In genomic region chr4:107862658-107863057, GRCh38 we compare ENCODE assay signal across 10 cellular contexts. TPM values are rescaled to one million over a fixed set of nuclear protein-coding genes. Genes with fewer than 3 reads are reported as not detected.
DNase-seq lines count a peak whose midpoint lies in the region; ATAC-seq and TF ChIP-seq lines count a peak whose summit lies in the region.
"Had no signal": no experiment of that assay in that cellular context is flagged by ENCODE, and none has a peak within 500 bp of the region (broad histone marks: within the 10 kb centered on the region; RNA-seq: fewer than 3 reads in every experiment).

No MANE protein-coding gene starts in this region.

- H3K9ac ChIP-seq in SK-N-SH: no peak overlapping the region

- no peaks in the 10 kb centered on the region for H3K9me3 ChIP-seq in SK-N-SH
- H3K9me3 ChIP-seq: Peyer's patch had no signal

- no peak for TF ChIP-seq EP300 in SK-N-SH (IDR thresholded peaks at IDR 0.05; ENCODE audit: borderline replicate concordance in 1 of 2, low read depth in 1 of 2, low read length in 1 of 2)

- no peak overlapping the region for H3K4me2 ChIP-seq in SK-N-SH

- no peaks in the 10 kb centered on the region for H3F3A ChIP-seq in SK-N-SH (replicated peaks; ENCODE audit: insufficient read depth)

- DNase-seq in NCI-H146 (lab: John Stamatoyannopoulos, UW) (peak; percentile 1), NCI-H146 treated with DMSO at 0.1 percent for 48 hours (lab: John Stamatoyannopoulos, UW; ENCODE audit: unreplicated experiment) (no peak), NCI-H774 (lab: John Stamatoyannopoulos, UW) (peak; percentile 6), epithelial cell of proximal tubule (ENCODE audit: low read depth) (peak; percentile 96), renal cortical epithelial cell (ENCODE audit: low read depth) (peak; percentile 100), cortex of kidney (lab: John Stamatoyannopoulos, UW) (no peak), SK-N-SH (no peak)

- no peaks in the 10 kb centered on the region for H3K36me3 ChIP-seq in SK-N-SH (replicated peaks in 1 of 2; ENCODE audit: control insufficient read depth in 1 of 2, insufficient read depth in 2 of 2, low read length in 1 of 2)
- H3K36me3 ChIP-seq: cardiac muscle cell had no signal

- H3K4me1 ChIP-seq in SK-N-SH (ENCODE audit: control insufficient read depth in 1 of 2, insufficient read depth in 2 of 2, low read depth in 1 of 2, low read length in 1 of 2): no peaks in the 10 kb centered on the region

- no peaks in the 10 kb centered on the region for H4K20me1 ChIP-seq in SK-N-SH (ENCODE audit: insufficient read depth)

- ATAC-seq in GM19023 (IDR thresholded peaks at IDR 0.05; ENCODE audit: unreplicated experiment): no peak

- H3K9me2 ChIP-seq in SK-N-SH: no peaks in the 10 kb centered on the region

- no peak overlapping the region for H2AFZ ChIP-seq in SK-N-SH (ENCODE audit: low read depth)

- no peak for TF ChIP-seq RAD21 in SK-N-SH (IDR thresholded peaks at IDR 0.05; ENCODE audit: low read length)

- POLR2A ChIA-PET in SK-N-SH (lab: Yijun Ruan, JAX): no interaction called here

- no peak overlapping the region for H3K27ac ChIP-seq in SK-N-SH (ENCODE audit: low read depth in 2 of 2, low read length in 1 of 2)
- H3K27ac ChIP-seq: cardiac muscle cell had no signal

- CTCF ChIA-PET in SK-N-SH (lab: Yijun Ruan, JAX): no interaction called here

- TF ChIP-seq CTCF in epithelial cell of proximal tubule (conservative IDR thresholded peaks at IDR 0.05; ENCODE audit: low read depth, low read length) (no peak), SK-N-SH (IDR thresholded peaks at IDR 0.05) (no peak)

- H3K27me3 ChIP-seq in SK-N-SH (ENCODE audit: insufficient read depth): no peaks in the 10 kb centered on the region; the same call in 1 of the 2 replicates
- H3K27me3 ChIP-seq: cardiac muscle cell, Peyer's patch had no signal

- H3K4me3 ChIP-seq in epithelial cell of proximal tubule (ENCODE audit: low read depth, low read length) (no peak overlapping the region), SK-N-SH (ENCODE audit: low read depth in 2 of 2, low read length in 1 of 2) (no peak overlapping the region)
- H3K4me3 ChIP-seq: cardiac muscle cell, Peyer's patch had no signal

- WGBS in SK-N-SH (ENCODE audit: low lambda C conversion rate): 4% methylated on average over 4 of the region's 5 CpGs

- no peaks in the 10 kb centered on the region for H3K79me2 ChIP-seq in SK-N-SH (ENCODE audit: insufficient read depth)

TF ChIP-seq in SK-N-SH, 30 proteins besides CTCF, POLR2A, EP300 and RAD21:
- TF ChIP-seq YY1 (IDR thresholded peaks at IDR 0.05; ENCODE audit: low read depth) (no peak), NRF1 (IDR thresholded peaks at IDR 0.05; ENCODE audit: low read depth, low read length) (no peak), MEF2A (IDR thresholded peaks at IDR 0.05; ENCODE audit: borderline replicate concordance, low read depth) (no peak), MAX (IDR thresholded peaks at IDR 0.05; ENCODE audit: low read depth) (no peak), NFIC (IDR thresholded peaks at IDR 0.05; ENCODE audit: borderline replicate concordance) (no peak), ZBTB33 (IDR thresholded peaks at IDR 0.05; ENCODE audit: borderline replicate concordance, low read depth) (no peak), POLR2AphosphoS5 (IDR thresholded peaks at IDR 0.05; ENCODE audit: low read depth, low read length) (no peak), FOXM1 (IDR thresholded peaks at IDR 0.05; ENCODE audit: low read depth) (no peak), RXRA (IDR thresholded peaks at IDR 0.05; ENCODE audit: borderline replicate concordance, low read depth) (no peak), EZH2phosphoT487 (IDR thresholded peaks at IDR 0.05; ENCODE audit: borderline replicate concordance, low read depth) (no peak), SIN3A (IDR thresholded peaks at IDR 0.05; ENCODE audit: borderline replicate concordance, low read depth, low read length) (no peak)

RNA-seq across cellular contexts. Expression of gene SGMS2, which starts 37.9 kb away (rescaled TPM):
- total RNA-seq in epithelial cell of proximal tubule: 77.2 and 84.2 TPM in 2 replicates
- total RNA-seq in renal cortical epithelial cell: 223 and 244 TPM in 2 replicates
- 0.82 and 0.86 TPM in 2 replicates for polyA plus RNA-seq in SK-N-SH (2012; rRNA removed)
- polyA plus RNA-seq in SK-N-SH (2012; cell fraction: cytosol; rRNA removed): 0.76 and 1.1 TPM in 2 replicates
- polyA plus RNA-seq in SK-N-SH (2012; cell fraction: nucleus; rRNA removed): 1.0 and 1.1 TPM in 2 replicates

Comparison
In these comparisons a context has a peak if more than half of its experiments do, and no peak if none do; other contexts are left out.
1. DNase-seq: peak in NCI-H146 (single experiment), NCI-H774 (single experiment), epithelial cell of proximal tubule (single experiment) and renal cortical epithelial cell (single experiment); none in NCI-H146 treated with DMSO at 0.1 percent for 48 hours (single experiment), cortex of kidney (single experiment) and SK-N-SH (single experiment).